In the genomic region with DNA sequence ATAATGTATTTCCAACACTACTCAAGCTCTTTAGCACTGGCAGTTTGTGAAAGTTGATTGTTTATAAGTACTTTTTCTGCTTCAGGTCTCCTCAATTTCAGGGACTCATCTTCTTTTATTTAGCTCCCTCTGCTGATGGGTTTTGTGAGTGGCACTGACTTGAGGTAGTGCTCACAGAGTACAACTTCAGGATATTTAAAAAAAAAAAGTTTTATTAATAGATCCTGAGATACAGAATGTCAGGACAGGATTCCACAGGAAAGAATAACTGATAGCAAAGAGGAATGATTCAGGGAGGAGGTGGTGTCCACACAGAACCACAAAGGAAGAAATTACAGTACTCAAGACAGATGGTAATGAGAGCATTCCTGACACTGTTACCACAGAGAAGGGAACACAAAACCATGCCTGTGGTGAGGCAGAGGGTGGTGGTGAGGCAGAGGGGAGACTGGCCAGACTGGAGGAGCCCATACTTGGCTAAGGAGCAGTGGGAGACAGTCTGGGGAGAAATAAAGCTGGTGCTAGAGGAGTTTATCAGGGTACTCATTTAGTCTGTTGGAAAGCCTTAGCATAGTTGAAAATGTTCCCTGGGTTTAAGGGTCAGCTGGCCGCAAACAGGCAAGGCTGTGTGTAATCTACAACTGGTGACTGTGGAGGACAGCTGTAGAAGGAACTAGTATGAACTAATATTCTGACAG, we compare ENCODE assay signal across 8 cellular contexts.
DNase-seq lines count a peak whose midpoint lies in the region; ATAC-seq and TF ChIP-seq lines count a peak whose summit lies in the region.

No MANE protein-coding gene starts in this region.

- H3K27me3 ChIP-seq in cardiac muscle cell, result no peaks in the 10 kb centered on the region

- peaks cover 13% of the 10 kb centered on the region for H3K4me1 ChIP-seq in cardiac muscle cell (ENCODE audit: low read depth)

- H3K9me3 ChIP-seq in cardiac muscle cell (ENCODE audit: low read depth), result no peaks in the 10 kb centered on the region

- H3K27ac ChIP-seq in cardiac muscle cell, result peak overlapping the region; percentile 93

- DNase-seq in CMK (ENCODE audit: low read depth) (peak; percentile 14), GM13977 (ENCODE audit: low spot score) (peak; percentile 32), NCI-H2171 (lab: John Stamatoyannopoulos, UW) (peak; percentile 7), amniotic stem cell (lab: John Stamatoyannopoulos, UW) (peak; percentile 46), cardiac muscle cell (ENCODE audit: low read depth in 1 of 2, low spot score in 1 of 2) (peak; percentile 56 to 88), putamen (ENCODE audit: low spot score) (peak; percentile 74)

- TF ChIP-seq CTCF in GM13977 (IDR thresholded peaks at IDR 0.05; ENCODE audit: extremely low read depth, insufficient read depth, missing control alignments) (peak; percentile 77), cardiac muscle cell (IDR thresholded peaks at IDR 0.05; ENCODE audit: low read depth, low read length) (peak; percentile 72)

- ATAC-seq in HG03520 (IDR thresholded peaks at IDR 0.05; ENCODE audit: unreplicated experiment), result no peak
- ATAC-seq in HG02938 (IDR thresholded peaks at IDR 0.05; ENCODE audit: unreplicated experiment), result no peak

- in situ Hi-C loops in GM13977 (cut with MboI; ENCODE audit: low pct_unique_long_range_greater_than_20kb, low sequenced_read_pairs, unreplicated experiment), result no loop called here

- H3K4me3 ChIP-seq in cardiac muscle cell, result no peak overlapping the region

- H3K36me3 ChIP-seq in cardiac muscle cell, result no peaks in the 10 kb centered on the region

Comparison
In these comparisons a context has a peak if more than half of its experiments do, and no peak if none do; other contexts are left out.
1. DNase-seq: peak in every context shown above with its lines; median percentile 74 in putamen; 72 in cardiac muscle cell; 46 in amniotic stem cell; 32 in GM13977; 14 in CMK; 7 in NCI-H2171.